In genomic region chr17:65185060-65185459, GRCh38 we compare ENCODE assay signal across 28 cellular contexts. TPM values are rescaled to one million over a fixed set of nuclear protein-coding genes. Genes with fewer than 3 reads are reported as not detected.
DNase-seq lines count a peak whose midpoint lies in the region; ATAC-seq and TF ChIP-seq lines count a peak whose summit lies in the region.
"Had no signal": no experiment of that assay in that cellular context is flagged by ENCODE, and none has a peak within 500 bp of the region (broad histone marks: within the 10 kb centered on the region; RNA-seq: fewer than 3 reads in every experiment).

No MANE protein-coding gene starts in this region.

- H2AFZ ChIP-seq in IMR-90 (replicated peaks; ENCODE audit: low read length, poor library complexity) (no peak overlapping the region), neural progenitor cell (replicated peaks) (no peak overlapping the region)
- H2AFZ ChIP-seq: parathyroid adenoma had no signal

- H3K27me3 ChIP-seq in IMR-90 (ENCODE audit: control insufficient read depth, insufficient read depth, low read length) (no peaks in the 10 kb centered on the region), neural progenitor cell (no peaks in the 10 kb centered on the region)
- H3K27me3 ChIP-seq: Peyer's patch, thyroid gland had no signal

- H2BK120ac ChIP-seq in IMR-90 (ENCODE audit: low read depth, low read length): peak overlapping the region; percentile 99

- dilution Hi-C loops in IMR-90 (cut with HindIII; ENCODE audit: low sequenced_read_pairs, unreplicated experiment): no loop called here

- H3K27ac Mint-ChIP-seq in T-helper 2 cell treated with Interferon-gamma antibody and Interleukin-4, amounts not matched to agents 5 μg/mL and 100 μg/mL, for 36 hours: peak overlapping the region; percentile 69
- peak overlapping the region; percentile 3 to 94 for H3K27ac Mint-ChIP-seq in effector memory CD8-positive, alpha-beta T cell
- H3K27ac Mint-ChIP-seq in neural progenitor cell: peak overlapping the region; percentile 90
- H3K27ac Mint-ChIP-seq: T-helper 1 cell treated with Interleukin-12 subunit alpha and Interleukin-12 subunit beta and Interleukin-4 antibody, amounts not matched to agents 30 μg/mL and 1 μg/mL, for 36 hours had no signal

- peak overlapping the region; percentile 98 for H3K14ac ChIP-seq in IMR-90 (replicated peaks; ENCODE audit: low read depth, low read length)

- H3K36me3 ChIP-seq in IMR-90 (ENCODE audit: control insufficient read depth, insufficient read depth, low read length) (no peaks in the 10 kb centered on the region), neural progenitor cell (no peaks in the 10 kb centered on the region)
- H3K36me3 ChIP-seq: HAP-1, Peyer's patch, thyroid gland had no signal

- peaks cover 55% of the 10 kb centered on the region for H3K4me1 Mint-ChIP-seq in T-helper 2 cell treated with Interferon-gamma antibody and Interleukin-4, amounts not matched to agents 5 μg/mL and 100 μg/mL, for 36 hours (ENCODE audit: low read depth)
- H3K4me1 Mint-ChIP-seq in effector memory CD8-positive, alpha-beta T cell (ENCODE audit: low read depth in 2 of 2): peaks cover 41 to 43% of the 10 kb centered on the region in 2 donors
- H3K4me1 Mint-ChIP-seq in neural progenitor cell: peaks cover 43% of the 10 kb centered on the region

- H2BK20ac ChIP-seq in IMR-90 (ENCODE audit: low read depth, low read length): peak overlapping the region; percentile 99

- peak overlapping the region; percentile 64; the same call in 1 of the 2 replicates for H3K27ac ChIP-seq in IMR-90 (ENCODE audit: insufficient read depth, low read length)
- H3K27ac ChIP-seq in neural progenitor cell: no peak overlapping the region
- H3K27ac ChIP-seq: 22Rv1, foreskin keratinocyte, parathyroid adenoma, Peyer's patch, thyroid gland had no signal

- intact Hi-C loops in IMR-90 (cut with micrococcal nuclease): no loop called here

- peak overlapping the region; percentile 67 for H4K5ac ChIP-seq in IMR-90 (ENCODE audit: low read depth, low read length)

- peaks cover 10% of the 10 kb centered on the region for H3K4me1 ChIP-seq in IMR-90 (ENCODE audit: control insufficient read depth, insufficient read depth, low read length)
- peaks cover 26% of the 10 kb centered on the region for H3K4me1 ChIP-seq in neural progenitor cell
- H3K4me1 ChIP-seq: HAP-1, parathyroid adenoma had no signal

- CTCF ChIA-PET in IMR-90 (lab: Yijun Ruan, JAX): no interaction called here

- peak overlapping the region; percentile 80 for H2BK5ac ChIP-seq in IMR-90 (ENCODE audit: low read depth, low read length, poor library complexity, severe bottlenecking)

- no peak overlapping the region for H3K4me3 ChIP-seq in IMR-90 (ENCODE audit: insufficient read depth, low read depth, low read length)
- H3K4me3 ChIP-seq in neural progenitor cell: no peak overlapping the region
- H3K4me3 ChIP-seq: HAP-1, Peyer's patch, thyroid gland had no signal

- H2AK9ac ChIP-seq in IMR-90 (replicated peaks; ENCODE audit: low read depth, low read length, poor library complexity): peak overlapping the region; percentile 73

- H3K27me3 Mint-ChIP-seq in T-helper 2 cell treated with Interferon-gamma antibody and Interleukin-4, amounts not matched to agents 5 μg/mL and 100 μg/mL, for 36 hours (ENCODE audit: low read depth): no peaks in the 10 kb centered on the region
- no peaks in the 10 kb centered on the region for H3K27me3 Mint-ChIP-seq in effector memory CD8-positive, alpha-beta T cell
- H3K27me3 Mint-ChIP-seq in neural progenitor cell (ENCODE audit: insufficient read depth, low read depth): peaks cover 9% of the 10 kb centered on the region

- peak overlapping the region; percentile 44; the same call in 1 of the 2 replicates for H3K9ac ChIP-seq in IMR-90 (ENCODE audit: low read depth, low read length)
- no peak overlapping the region for H3K9ac ChIP-seq in neural progenitor cell
- H3K9ac ChIP-seq: parathyroid adenoma had no signal

- peak overlapping the region; percentile 11; the same call in 1 of the 2 replicates for H3K56ac ChIP-seq in IMR-90 (ENCODE audit: extremely low read depth, insufficient read depth, low read length)

- no peak for TF ChIP-seq RAD21 in IMR-90 (IDR thresholded peaks at IDR 0.05; ENCODE audit: low read length)

- POLR2A ChIA-PET in IMR-90 (lab: Charles Lee; ENCODE audit: unreplicated experiment): no interaction called here

- H4K91ac ChIP-seq in IMR-90 (ENCODE audit: insufficient read depth, low read depth, low read length): peak overlapping the region; percentile 96

- peaks cover 10% of the 10 kb centered on the region for H3F3A ChIP-seq in neural progenitor cell (ENCODE audit: low read depth)

- H3K36me3 Mint-ChIP-seq in T-helper 2 cell treated with Interferon-gamma antibody and Interleukin-4, amounts not matched to agents 5 μg/mL and 100 μg/mL, for 36 hours (ENCODE audit: low read depth): peaks cover 40% of the 10 kb centered on the region
- H3K36me3 Mint-ChIP-seq in effector memory CD8-positive, alpha-beta T cell (ENCODE audit: insufficient read depth): no peaks in the 10 kb centered on the region
- no peaks in the 10 kb centered on the region for H3K36me3 Mint-ChIP-seq in neural progenitor cell
- H3K36me3 Mint-ChIP-seq: brain had no signal

- H3K79me1 ChIP-seq in IMR-90 (ENCODE audit: low read depth in 1 of 2, low read length in 2 of 2): 0 out of 4 replicates have a peak, but pooled peaks cover 0 to 3% of the 10 kb centered on the region in 2 experiments

- TF ChIP-seq CTCF in IMR-90 (conservative IDR thresholded peaks at IDR 0.05; ENCODE audit: low read depth, low read length): no peak
- no peak for TF ChIP-seq CTCF in neural progenitor cell (IDR thresholded peaks at IDR 0.05)

- H3K79me2 ChIP-seq in neural progenitor cell (ENCODE audit: low read depth): no peaks in the 10 kb centered on the region
- H3K79me2 ChIP-seq: parathyroid adenoma had no signal

- peak overlapping the region; percentile 98; the same call in 2 of the 3 replicates for H2BK15ac ChIP-seq in IMR-90 (ENCODE audit: low read depth, low read length)

- H3K4me2 ChIP-seq in IMR-90 (ENCODE audit: low read depth, low read length) (no peak overlapping the region), neural progenitor cell (no peak overlapping the region)

- H3K4ac ChIP-seq in IMR-90 (ENCODE audit: low read depth, low read length): peak overlapping the region; percentile 98

- peak overlapping the region; percentile 78; the same call in 1 of the 2 replicates for H3K23ac ChIP-seq in IMR-90 (ENCODE audit: low read depth, low read length)

- H3K4me3 Mint-ChIP-seq in T-helper 2 cell treated with Interferon-gamma antibody and Interleukin-4, amounts not matched to agents 5 μg/mL and 100 μg/mL, for 36 hours: peak overlapping the region; percentile 2
- no peak overlapping the region for H3K4me3 Mint-ChIP-seq in effector memory CD8-positive, alpha-beta T cell
- H3K4me3 Mint-ChIP-seq in neural progenitor cell: no peak overlapping the region
- H3K4me3 Mint-ChIP-seq: brain; nephron; stimulated activated naive CD8-positive, alpha-beta T cell treated with anti-CD3 and anti-CD28 coated beads, Interleukin-15, amount 100 ng/mL, for 72 hours; T-helper 1 cell treated with Interleukin-12 subunit alpha and Interleukin-12 subunit beta and Interleukin-4 antibody, amounts not matched to agents 30 μg/mL and 1 μg/mL, for 36 hours had no signal

- in situ Hi-C loops in IMR-90 (cut with MboI; ENCODE audit: low sequenced_read_pairs): no loop called here

- H3K18ac ChIP-seq in IMR-90 (ENCODE audit: low read depth, low read length): peak overlapping the region; percentile 69

- peak overlapping the region; percentile 89 to 98 for H4K8ac ChIP-seq in IMR-90 (ENCODE audit: low read depth in 2 of 2, low read length in 2 of 2)

- TF ChIP-seq POLR2A in IMR-90 (IDR thresholded peaks at IDR 0.05; ENCODE audit: low read depth, low read length): no peak

- WGBS in IMR-90 (ENCODE audit: extremely low coverage in 2 of 2, insufficient read length in 1 of 2), 2 experiments: 92% methylated on average over 2 of the region's 4 CpGs; no CpG with 5 or more reads in 1 of the 2 experiments

- H3K9me3 ChIP-seq in IMR-90 (ENCODE audit: control insufficient read depth, insufficient read depth, low read length) (no peaks in the 10 kb centered on the region), neural progenitor cell (ENCODE audit: low read depth) (no peaks in the 10 kb centered on the region)
- H3K9me3 ChIP-seq: HAP-1, Peyer's patch, thyroid gland had no signal

- H2AK5ac ChIP-seq in IMR-90 (ENCODE audit: low read depth, low read length): peak overlapping the region; percentile 95

- peaks cover 15% of the 10 kb centered on the region for H3K9me1 ChIP-seq in IMR-90 (ENCODE audit: insufficient read depth, low read length)

- H3K9me3 Mint-ChIP-seq in T-helper 2 cell treated with Interferon-gamma antibody and Interleukin-4, amounts not matched to agents 5 μg/mL and 100 μg/mL, for 36 hours: no peaks in the 10 kb centered on the region
- H3K9me3 Mint-ChIP-seq in effector memory CD8-positive, alpha-beta T cell: no peaks in the 10 kb centered on the region
- H3K9me3 Mint-ChIP-seq in neural progenitor cell: peaks cover 3% of the 10 kb centered on the region
- H3K9me3 Mint-ChIP-seq: nephron; stimulated activated naive CD8-positive, alpha-beta T cell treated with anti-CD3 and anti-CD28 coated beads, Interleukin-15, amount 100 ng/mL, for 72 hours; T-helper 1 cell treated with Interleukin-12 subunit alpha and Interleukin-12 subunit beta and Interleukin-4 antibody, amounts not matched to agents 30 μg/mL and 1 μg/mL, for 36 hours had no signal

- no peak for DNase-seq in T-helper 2 cell treated with Interferon-gamma antibody and Interleukin-4, amounts not matched to agents 5 μg/mL and 100 μg/mL, for 36 hours (ENCODE audit: low spot score)
- DNase-seq in T-helper 2 cell (no peak), IMR-90 (no peak), neural progenitor cell (ENCODE audit: low spot score) (no peak), NCI-H2227 treated with DMSO at 0.1 percent for 48 hours (lab: John Stamatoyannopoulos, UW) (no peak)
- DNase-seq in effector memory CD8-positive, alpha-beta T cell: no peak
- DNase-seq: activated CD4-positive, alpha-beta T cell treated with anti-CD3 and anti-CD28 coated beads, Interleukin-2, amount 50 U/mL, for 4 hours; activated T-cell treated with anti-CD3 and anti-CD28 coated beads for 4 hours; effector CD8-positive, alpha-beta T cell; foreskin keratinocyte; Karpas-422; left colon; MV-4-11; NCI-H2171 treated with DMSO at 0.1 percent for 48 hours; NCI-H526; Peyer's patch; right cardiac atrium; stimulated activated CD4-positive, alpha-beta T cell treated with anti-CD3 and anti-CD28 coated beads, Interleukin-12 subunit alpha, Interleukin-12 subunit beta, amount 100 ng/mL, for 4 hours; stimulated activated naive CD8-positive, alpha-beta T cell treated with anti-CD3 and anti-CD28 coated beads, Interleukin-15, amount 100 ng/mL, for 72 hours; thyroid gland had no signal

- ATAC-seq in IMR-90 (ENCODE audit: low read depth) (no peak), GM18861 (IDR thresholded peaks at IDR 0.05; ENCODE audit: unreplicated experiment) (no peak), GM19328 (IDR thresholded peaks at IDR 0.05; ENCODE audit: unreplicated experiment) (no peak)
- no peak for ATAC-seq in effector memory CD8-positive, alpha-beta T cell (replicated peaks)
- ATAC-seq: foreskin keratinocyte; left colon; right cardiac atrium; stimulated activated naive CD8-positive, alpha-beta T cell treated with anti-CD3 and anti-CD28 coated beads, Interleukin-15, amount 100 ng/mL, for 72 hours had no signal

- H4K20me1 ChIP-seq in IMR-90 (ENCODE audit: insufficient read depth, low read length) (no peaks in the 10 kb centered on the region), neural progenitor cell (ENCODE audit: low read depth) (no peaks in the 10 kb centered on the region)

- BruUV-seq in IMR-90 (replicated peaks; lab: Mats Ljungman, UMichigan): no TSS peak

RNA-seq across cellular contexts. Expression of gene RGS9, which starts 47.9 kb away (rescaled TPM):
- total RNA-seq in IMR-90 (2012; rRNA removed): 0.90 and 1.4 TPM in 2 replicates
- polyA plus RNA-seq in IMR-90 (2012; rRNA removed): 0.77 and 1.1 TPM in 2 replicates
- 0.41 and 0.58 TPM in 2 replicates for polyA plus RNA-seq in IMR-90 (2012; cell fraction: cytosol; rRNA removed)
- polyA plus RNA-seq in IMR-90 (2012; cell fraction: nucleus; rRNA removed; ENCODE audit: low replicate concordance): 0.60 and 1.3 TPM in 2 replicates
- total RNA-seq in neural progenitor cell (ENCODE audit: low replicate concordance): 3.6 and 7.9 TPM in 2 replicates
